Comparison of ENCODE assay signal across 8 cellular contexts in genomic region chr3:114746502-114746901, GRCh38.
A peak's percentile ranks its signal among the peaks of the same experiment; 100 is the strongest.
DNase-seq lines count a peak whose midpoint lies in the region; ATAC-seq and TF ChIP-seq lines count a peak whose summit lies in the region.

No MANE protein-coding gene starts in this region.

- H3K27me3 Mint-ChIP-seq in chondrocyte (ENCODE audit: low read depth) (no peaks in the 10 kb centered on the region), osteocyte (ENCODE audit: unreplicated experiment) (no peaks in the 10 kb centered on the region)

- ATAC-seq in HG02678 (IDR thresholded peaks at IDR 0.05; ENCODE audit: unreplicated experiment) (peak; percentile 67), GM21619 (IDR thresholded peaks at IDR 0.05; ENCODE audit: unreplicated experiment) (no peak)

- no peak for TF ChIP-seq CTCF in chondrocyte (IDR thresholded peaks at IDR 0.05)
- no peak for TF ChIP-seq CTCF in osteocyte (IDR thresholded peaks at IDR 0.05)

- H3K4me3 Mint-ChIP-seq in chondrocyte (ENCODE audit: unreplicated experiment) (no peak overlapping the region), osteocyte (ENCODE audit: unreplicated experiment) (no peak overlapping the region)

- peaks cover 21% of the 10 kb centered on the region for H3K4me1 Mint-ChIP-seq in chondrocyte (ENCODE audit: low read depth)
- peaks cover 12% of the 10 kb centered on the region for H3K4me1 Mint-ChIP-seq in osteocyte (ENCODE audit: unreplicated experiment)

- H3K9me3 Mint-ChIP-seq in chondrocyte (ENCODE audit: low read depth) (no peaks in the 10 kb centered on the region), osteocyte (ENCODE audit: unreplicated experiment) (no peaks in the 10 kb centered on the region)

- no peaks in the 10 kb centered on the region for H3K36me3 Mint-ChIP-seq in chondrocyte (ENCODE audit: low read depth)
- peaks cover 2% of the 10 kb centered on the region for H3K36me3 Mint-ChIP-seq in osteocyte (ENCODE audit: unreplicated experiment)

- peak overlapping the region; percentile 51 for H3K27ac Mint-ChIP-seq in chondrocyte (ENCODE audit: unreplicated experiment)
- H3K27ac Mint-ChIP-seq in osteocyte (ENCODE audit: unreplicated experiment): peak overlapping the region; percentile 65

- peak; percentile 33 for DNase-seq in DMS53 (lab: John Stamatoyannopoulos, UW)
- DNase-seq in chondrocyte (ENCODE audit: low spot score): no peak
- DNase-seq in osteocyte (ENCODE audit: extremely low spot score, unreplicated experiment): no peak
- DNase-seq in NCI-H524 (lab: John Stamatoyannopoulos, UW): no peak
- no peak for DNase-seq in activated CD8-positive, alpha-beta memory T cell treated with anti-CD3 and anti-CD28 coated beads, Interleukin-2, amount 50 U/mL, for 48 hours
- DNase-seq in NOMO-1 treated with dmso at 0.1 percent for 144 hours (lab: John Stamatoyannopoulos, UW; ENCODE audit: unreplicated experiment): no peak
